8 cellular contexts compared by ENCODE assay signal in genomic region chr17:63919311-63919723, GRCh38. TPM values are rescaled to one million over a fixed set of nuclear protein-coding genes. Genes with fewer than 3 reads are reported as not detected.
A peak's percentile ranks its signal among the peaks of the same experiment; 100 is the strongest.
DNase-seq lines count a peak whose midpoint lies in the region; FAIRE-seq and TF ChIP-seq lines count a peak whose summit lies in the region.

No MANE protein-coding gene starts in this region.

- no peak overlapping the region for H2BK5ac ChIP-seq in mesendoderm (ENCODE audit: low read length)

- H3K56ac ChIP-seq in mesendoderm (ENCODE audit: low read length), result no peak overlapping the region

- peaks cover 9% of the 10 kb centered on the region for H3K4me1 Mint-ChIP-seq in activated CD4-positive, alpha-beta T cell treated with anti-CD3 and anti-CD28 coated beads, Interleukin-2, amount 10 ng/mL, durations not matched to agents 24 days and 14 days

- H2AK5ac ChIP-seq in mesendoderm (ENCODE audit: low read length), result no peak overlapping the region

- H3K9me3 Mint-ChIP-seq in activated CD4-positive, alpha-beta T cell treated with anti-CD3 and anti-CD28 coated beads, Interleukin-2, amount 10 ng/mL, durations not matched to agents 24 days and 14 days, result no peaks in the 10 kb centered on the region

- H3K27me3 ChIP-seq in mesendoderm (ENCODE audit: insufficient read depth, low read length, poor library complexity), result no peaks in the 10 kb centered on the region

- peak overlapping the region; percentile 66 for H3K27ac Mint-ChIP-seq in activated CD4-positive, alpha-beta T cell treated with anti-CD3 and anti-CD28 coated beads, Interleukin-2, amount 10 ng/mL, durations not matched to agents 24 days and 14 days

- H3K36me3 ChIP-seq in ES-I3 (ENCODE audit: insufficient read depth, low read length), result no peaks in the 10 kb centered on the region
- no peaks in the 10 kb centered on the region for H3K36me3 ChIP-seq in mesendoderm (ENCODE audit: control insufficient read depth, insufficient read depth, low read length)

- H3K4me2 ChIP-seq in mesendoderm (ENCODE audit: low read length), result no peak overlapping the region

- no peaks in the 10 kb centered on the region for H3K4me1 ChIP-seq in ES-I3 (ENCODE audit: insufficient read depth, low read length)
- no peaks in the 10 kb centered on the region for H3K4me1 ChIP-seq in mesendoderm (ENCODE audit: control insufficient read depth, low read depth, low read length)

- H3K18ac ChIP-seq in mesendoderm (ENCODE audit: low read length), result no peak overlapping the region

- H3K27me3 Mint-ChIP-seq in activated CD4-positive, alpha-beta T cell treated with anti-CD3 and anti-CD28 coated beads, Interleukin-2, amount 10 ng/mL, durations not matched to agents 24 days and 14 days, result peaks cover 10% of the 10 kb centered on the region

- no peaks in the 10 kb centered on the region for H3K36me3 Mint-ChIP-seq in activated CD4-positive, alpha-beta T cell treated with anti-CD3 and anti-CD28 coated beads, Interleukin-2, amount 10 ng/mL, durations not matched to agents 24 days and 14 days (ENCODE audit: low read depth)

- no peak overlapping the region for H3K23ac ChIP-seq in mesendoderm (ENCODE audit: low read length)

- no peak for FAIRE-seq in H54 (lab: Jason Lieb, UNC)

- whole genome bisulfite sequencing in mesendoderm (ENCODE audit: extremely low coverage, insufficient coverage, low lambda C conversion rate), result no CpG with 5 or more reads among the region's 8 CpGs

- H4K5ac ChIP-seq in mesendoderm (ENCODE audit: low read length), result no peak overlapping the region

- H3K4me3 ChIP-seq in mesendoderm (ENCODE audit: low read length), result no peak overlapping the region

- no peak overlapping the region for H3K4me3 Mint-ChIP-seq in activated CD4-positive, alpha-beta T cell treated with anti-CD3 and anti-CD28 coated beads, Interleukin-2, amount 10 ng/mL, durations not matched to agents 24 days and 14 days

- intact Hi-C loops in activated CD4-positive, alpha-beta T cell treated with anti-CD3 and anti-CD28 coated beads, Interleukin-2, amount 10 ng/mL, durations not matched to agents 24 days and 14 days (cut with micrococcal nuclease), result loop anchor here (1.0 to 10.0 kb wide), 5 partner anchors 27 to 365 kb away; no protein-coding TSS in a partner anchor

- H3K79me1 ChIP-seq in mesendoderm (ENCODE audit: low read length), result no peaks in the 10 kb centered on the region

- no peak for TF ChIP-seq POLR2A in H54 (IDR thresholded peaks at IDR 0.05; ENCODE audit: low read depth, low read length)

- H3K27ac ChIP-seq in mesendoderm (ENCODE audit: low read depth, low read length), result no peak overlapping the region

- H4K8ac ChIP-seq in mesendoderm (ENCODE audit: low read depth, low read length), result no peak overlapping the region

- peak overlapping the region; percentile 19; the same call in 1 of the 2 replicates for H3K9ac ChIP-seq in ES-I3 (ENCODE audit: low read depth, low read length)
- no peak overlapping the region for H3K9ac ChIP-seq in mesendoderm (ENCODE audit: low read length)

- H3K4ac ChIP-seq in mesendoderm (ENCODE audit: low read depth, low read length), result no peak overlapping the region

- no peak overlapping the region for H2BK120ac ChIP-seq in mesendoderm (ENCODE audit: low read depth, low read length)

- DNase-seq in H54 (ENCODE audit: insufficient read length, low spot score), result peak; percentile 83
- peak; percentile 38 for DNase-seq in NCI-H2196 (lab: John Stamatoyannopoulos, UW; ENCODE audit: unreplicated experiment)
- DNase-seq in activated CD4-positive, alpha-beta T cell treated with anti-CD3 and anti-CD28 coated beads, Interleukin-2, amount 10 ng/mL, durations not matched to agents 24 days and 14 days, result peak; percentile 93
- DNase-seq in dedifferentiated amniotic fluid mesenchymal stem cell (ENCODE audit: extremely low spot score), result peak; percentile 50
- DNase-seq in mesendoderm, result peak; percentile 67
- peak; percentile 56 for DNase-seq in stimulated activated CD8-positive, alpha-beta memory T cell treated with anti-CD3 and anti-CD28 coated beads, Interleukin-4, amount 100 ng/mL, for 24 hours (ENCODE audit: low read depth)
- no peak for DNase-seq in cerebellar nuclear complex (lab: John Stamatoyannopoulos, UW)

- H3K79me2 ChIP-seq in mesendoderm (ENCODE audit: control insufficient read depth, insufficient read depth, low read length), result no peaks in the 10 kb centered on the region

- no peaks in the 10 kb centered on the region for H3K9me3 ChIP-seq in ES-I3 (ENCODE audit: control insufficient read depth, insufficient read depth, low read length)

- no peak overlapping the region for H2BK15ac ChIP-seq in mesendoderm (replicated peaks; ENCODE audit: low read depth)

RNA-seq across cellular contexts. Expression of gene GH1, which starts 0.7 kb away (rescaled TPM):
- not detected in 2 replicates for total RNA-seq in activated CD4-positive, alpha-beta T cell treated with anti-CD3 and anti-CD28 coated beads, Interleukin-2, amount 10 ng/mL, durations not matched to agents 24 days and 14 days
- polyA plus RNA-seq in mesendoderm (2013, experiment 1 of 2), result 0.14 TPM
- 0.35 TPM for polyA plus RNA-seq in mesendoderm (2013, experiment 2 of 2)

RNA-seq across cellular contexts. Expression of gene CSHL1, which starts 8.3 kb away (rescaled TPM):
- total RNA-seq in activated CD4-positive, alpha-beta T cell treated with anti-CD3 and anti-CD28 coated beads, Interleukin-2, amount 10 ng/mL, durations not matched to agents 24 days and 14 days, result not detected in 2 replicates
- polyA plus RNA-seq in mesendoderm (2013, experiment 1 of 2), result 0.51 TPM
- 0.46 TPM for polyA plus RNA-seq in mesendoderm (2013, experiment 2 of 2)

RNA-seq across cellular contexts. Expression of gene CD79B, which starts 12.8 kb away (rescaled TPM):
- 24.4 and 29.2 TPM in 2 replicates for total RNA-seq in activated CD4-positive, alpha-beta T cell treated with anti-CD3 and anti-CD28 coated beads, Interleukin-2, amount 10 ng/mL, durations not matched to agents 24 days and 14 days
- polyA plus RNA-seq in mesendoderm (2013, experiment 1 of 2), result 0.87 TPM
- polyA plus RNA-seq in mesendoderm (2013, experiment 2 of 2), result 0.94 TPM

RNA-seq across cellular contexts. Expression of gene CSH1, which starts 22.9 kb away (rescaled TPM):
- not detected in 2 replicates for total RNA-seq in activated CD4-positive, alpha-beta T cell treated with anti-CD3 and anti-CD28 coated beads, Interleukin-2, amount 10 ng/mL, durations not matched to agents 24 days and 14 days
- polyA plus RNA-seq in mesendoderm (2013, experiment 1 of 2), result 1.9 TPM
- polyA plus RNA-seq in mesendoderm (2013, experiment 2 of 2), result 1.9 TPM

RNA-seq across cellular contexts. Expression of gene GH2, which starts 37.6 kb away (rescaled TPM):
- not detected in 2 replicates for total RNA-seq in activated CD4-positive, alpha-beta T cell treated with anti-CD3 and anti-CD28 coated beads, Interleukin-2, amount 10 ng/mL, durations not matched to agents 24 days and 14 days
- 1.4 TPM for polyA plus RNA-seq in mesendoderm (2013, experiment 1 of 2)
- 1.6 TPM for polyA plus RNA-seq in mesendoderm (2013, experiment 2 of 2)

Comparison
In these comparisons a context has a peak if more than half of its experiments do, and no peak if none do; other contexts are left out.
1. DNase-seq: peak in H54 (single experiment), NCI-H2196 (single experiment), activated CD4-positive, alpha-beta T cell treated with anti-CD3 and anti-CD28 coated beads, Interleukin-2, amount 10 ng/mL, durations not matched to agents 24 days and 14 days (single experiment), dedifferentiated amniotic fluid mesenchymal stem cell (single experiment), mesendoderm (single experiment) and stimulated activated CD8-positive, alpha-beta memory T cell treated with anti-CD3 and anti-CD28 coated beads, Interleukin-4, amount 100 ng/mL, for 24 hours (single experiment); none in cerebellar nuclear complex (0 of 2).